Comparison of ENCODE assay signal across 8 cellular contexts in the genomic region with DNA sequence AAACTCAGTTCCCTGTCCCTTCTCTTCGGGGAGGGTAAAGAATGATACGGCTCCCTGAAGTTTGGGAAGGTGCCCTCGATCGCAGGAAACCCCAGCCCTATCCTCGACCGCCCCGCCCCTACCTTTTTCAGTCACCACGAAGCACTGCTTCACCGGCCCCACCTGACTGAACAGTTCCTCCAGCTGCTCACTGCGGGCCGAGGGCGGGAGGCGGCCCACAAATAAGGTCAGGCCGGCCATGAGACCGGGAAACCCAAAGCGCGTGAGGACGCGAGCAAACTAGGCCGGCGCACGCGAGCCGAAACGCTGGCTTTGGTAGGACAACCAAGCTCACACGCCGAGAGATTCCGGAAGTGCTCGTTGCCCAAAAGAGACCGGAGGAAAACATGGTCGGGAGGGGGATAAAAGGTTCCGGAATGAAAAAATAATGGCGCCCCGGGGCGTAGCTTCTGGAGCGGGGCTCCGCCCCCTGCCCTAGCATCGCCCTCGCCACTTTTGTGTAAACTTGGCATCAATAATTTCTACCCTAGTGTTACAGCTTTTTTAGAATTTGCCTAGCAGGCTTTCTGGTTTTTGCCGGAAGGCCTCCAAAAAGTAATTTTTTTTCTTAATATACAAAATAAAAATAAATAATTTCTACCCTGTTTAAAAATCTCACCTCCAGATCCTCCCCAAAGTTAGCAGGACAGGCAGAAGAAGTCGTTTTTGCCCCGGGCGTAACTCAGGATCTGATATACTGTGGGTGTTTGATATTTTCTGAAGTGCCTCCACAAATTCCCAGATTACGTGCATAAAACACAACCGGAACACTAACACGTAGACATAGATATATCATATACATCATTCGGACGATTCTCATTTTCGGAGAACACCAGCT. TPM values are rescaled to one million over a fixed set of nuclear protein-coding genes. Genes with fewer than 3 reads are reported as not detected.
A peak's percentile ranks its signal among the peaks of the same experiment; 100 is the strongest.
DNase-seq lines count a peak whose midpoint lies in the region; ATAC-seq, FAIRE-seq and TF ChIP-seq lines count a peak whose summit lies in the region.

A gene with protein sequence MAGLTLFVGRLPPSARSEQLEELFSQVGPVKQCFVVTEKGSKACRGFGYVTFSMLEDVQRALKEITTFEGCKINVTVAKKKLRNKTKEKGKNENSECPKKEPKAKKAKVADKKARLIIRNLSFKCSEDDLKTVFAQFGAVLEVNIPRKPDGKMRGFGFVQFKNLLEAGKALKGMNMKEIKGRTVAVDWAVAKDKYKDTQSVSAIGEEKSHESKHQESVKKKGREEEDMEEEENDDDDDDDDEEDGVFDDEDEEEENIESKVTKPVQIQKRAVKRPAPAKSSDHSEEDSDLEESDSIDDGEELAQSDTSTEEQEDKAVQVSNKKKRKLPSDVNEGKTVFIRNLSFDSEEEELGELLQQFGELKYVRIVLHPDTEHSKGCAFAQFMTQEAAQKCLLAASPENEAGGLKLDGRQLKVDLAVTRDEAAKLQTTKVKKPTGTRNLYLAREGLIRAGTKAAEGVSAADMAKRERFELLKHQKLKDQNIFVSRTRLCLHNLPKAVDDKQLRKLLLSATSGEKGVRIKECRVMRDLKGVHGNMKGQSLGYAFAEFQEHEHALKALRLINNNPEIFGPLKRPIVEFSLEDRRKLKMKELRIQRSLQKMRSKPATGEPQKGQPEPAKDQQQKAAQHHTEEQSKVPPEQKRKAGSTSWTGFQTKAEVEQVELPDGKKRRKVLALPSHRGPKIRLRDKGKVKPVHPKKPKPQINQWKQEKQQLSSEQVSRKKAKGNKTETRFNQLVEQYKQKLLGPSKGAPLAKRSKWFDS (minus strand): TSS at position 355 of the 877 bp plus-strand sequence. CDS start 115 bp downstream, at position 240.

- H2AFZ ChIP-seq in OCI-LY3 (ENCODE audit: low read depth, low read length): peak within 1 kb of the TSS; percentile 99
- peak within 1 kb of the TSS; percentile 89 for H2AFZ ChIP-seq in endothelial cell of umbilical vein (ENCODE audit: low read depth, low read length)

- peak; percentile 93 for TF ChIP-seq POLR2A in endothelial cell of umbilical vein (IDR thresholded peaks at IDR 0.05; ENCODE audit: low read depth, low read length)

- dilution Hi-C loops in endothelial cell of umbilical vein (cut with MboI; ENCODE audit: extremely low pct_ligation_motif_present, low sequenced_read_pairs): no loop called here

- no TSS peak for BruUV-seq in endothelial cell of umbilical vein (replicated peaks; lab: Mats Ljungman, UMichigan)

- peak within 1 kb of the TSS; percentile 96 for H3K4me2 ChIP-seq in OCI-LY3 (ENCODE audit: low read length)
- peak within 1 kb of the TSS; percentile 94 for H3K4me2 ChIP-seq in endothelial cell of umbilical vein (ENCODE audit: insufficient read depth, low read length)

- H3K4me1 ChIP-seq in HUES48 (ENCODE audit: control insufficient read depth, insufficient read depth, low read length) (peaks cover 6% of the 10 kb centered on the region), OCI-LY3 (ENCODE audit: low read length) (peaks cover 12% of the 10 kb centered on the region), endothelial cell of umbilical vein (ENCODE audit: control insufficient read depth, extremely low read depth, insufficient read depth, low read length) (peaks cover 10% of the 10 kb centered on the region)

- peak within 1 kb of the TSS; percentile 93 for H3K27ac ChIP-seq in HUES48 (ENCODE audit: low read depth, low read length)
- peak within 1 kb of the TSS; percentile 73 for H3K27ac ChIP-seq in OCI-LY3 (ENCODE audit: low read length)
- peak within 1 kb of the TSS; percentile 21 for H3K27ac ChIP-seq in endothelial cell of umbilical vein (ENCODE audit: insufficient read depth, low read depth, low read length)

- ATAC-seq in GM21423 (IDR thresholded peaks at IDR 0.05; ENCODE audit: unreplicated experiment): peak; percentile 95

- H3K9me1 ChIP-seq in endothelial cell of umbilical vein (replicated peaks; ENCODE audit: control insufficient read depth, extremely low read depth, insufficient read depth, low read length): no peaks in the 10 kb centered on the region

- peaks cover 10% of the 10 kb centered on the region; the same call in 1 of the 2 replicates for H4K20me1 ChIP-seq in OCI-LY3 (ENCODE audit: insufficient read depth, low read length)
- no peaks in the 10 kb centered on the region for H4K20me1 ChIP-seq in endothelial cell of umbilical vein (replicated peaks; ENCODE audit: control insufficient read depth, extremely low read depth, insufficient read depth, low read length)

- peak within 1 kb of the TSS; percentile 88 for H3K9ac ChIP-seq in HUES48 (ENCODE audit: low read depth, low read length)
- H3K9ac ChIP-seq in OCI-LY3 (ENCODE audit: low read length): peak within 1 kb of the TSS; percentile 81
- peak within 1 kb of the TSS; percentile 76 for H3K9ac ChIP-seq in endothelial cell of umbilical vein (replicated peaks; ENCODE audit: extremely low read depth, insufficient read depth, low read length)

- H3K9me3 ChIP-seq in HUES48 (ENCODE audit: control insufficient read depth, insufficient read depth, low read length): no peaks in the 10 kb centered on the region
- H3K9me3 ChIP-seq in OCI-LY3 (ENCODE audit: insufficient read depth, low read length): no peaks in the 10 kb centered on the region
- no peaks in the 10 kb centered on the region for H3K9me3 ChIP-seq in endothelial cell of umbilical vein (replicated peaks; ENCODE audit: control insufficient read depth, insufficient read depth, low read length)

- H3K79me2 ChIP-seq in OCI-LY3 (ENCODE audit: low read length): peaks cover 44% of the 10 kb centered on the region
- H3K79me2 ChIP-seq in endothelial cell of umbilical vein (ENCODE audit: control insufficient read depth, insufficient read depth, low read length): peaks cover 30% of the 10 kb centered on the region

- no peak for TF ChIP-seq CTCF in D721Med (IDR thresholded peaks at IDR 0.05; ENCODE audit: insufficient read depth, missing control alignments)
- no peak for TF ChIP-seq CTCF in OCI-LY3 (IDR thresholded peaks at IDR 0.05; ENCODE audit: low read depth, low read length)
- TF ChIP-seq CTCF in endothelial cell of umbilical vein (IDR thresholded peaks at IDR 0.05; ENCODE audit: extremely low read depth in 1 of 2, insufficient read depth in 1 of 2, low read depth in 1 of 2, low read length in 2 of 2): no peak

- peaks cover 25% of the 10 kb centered on the region for H3K36me3 ChIP-seq in HUES48 (ENCODE audit: control insufficient read depth, insufficient read depth, low read length)
- peaks cover 9% of the 10 kb centered on the region for H3K36me3 ChIP-seq in OCI-LY3 (replicated peaks; ENCODE audit: low read depth, low read length)
- no peaks in the 10 kb centered on the region for H3K36me3 ChIP-seq in endothelial cell of umbilical vein (ENCODE audit: control insufficient read depth in 2 of 2, extremely low read depth in 1 of 2, insufficient read depth in 2 of 2, low read length in 2 of 2)

- FAIRE-seq in D721Med (lab: Jason Lieb, UNC): no peak
- peak; percentile 85 for FAIRE-seq in endothelial cell of umbilical vein (lab: Jason Lieb, UNC)

- POLR2A ChIA-PET in endothelial cell of umbilical vein (lab: Charles Lee): no interaction called here

- H3K4me3 ChIP-seq in HUES48 (ENCODE audit: low read depth, low read length) (peak within 1 kb of the TSS; percentile 88), OCI-LY3 (ENCODE audit: low read length) (peak within 1 kb of the TSS; percentile 89), endothelial cell of umbilical vein (replicated peaks in 1 of 3; ENCODE audit: insufficient read depth in 1 of 3, low read depth in 1 of 3, low read length in 3 of 3) (peak within 1 kb of the TSS; percentile 53 to 98 (median 85))

- DNase-seq in D721Med (ENCODE audit: insufficient read length, low spot score): peak; percentile 68
- DNase-seq in activated CD8-positive, alpha-beta memory T cell treated with anti-CD3 and anti-CD28 coated beads, Interleukin-2, amount 50 U/mL, for 48 hours: peak; percentile 88
- DNase-seq in endothelial cell of umbilical vein (ENCODE audit: low read depth, low spot score): peak; percentile 89
- peak; percentile 83 for DNase-seq in middle frontal gyrus (ENCODE audit: extremely low spot score, low spot score)
- peak; percentile 63 to 67 for DNase-seq in stimulated activated CD8-positive, alpha-beta memory T cell treated with anti-CD3 and anti-CD28 coated beads, Interleukin-2, amount 100 ng/mL, for 1 hour (ENCODE audit: low read depth in 2 of 2)

- intact Hi-C loops in endothelial cell of umbilical vein (cut with micrococcal nuclease): no loop called here

- peaks cover 14% of the 10 kb centered on the region for H3K27me3 ChIP-seq in HUES48 (ENCODE audit: control insufficient read depth, insufficient read depth, low read length)
- 0 out of 2 replicates have a peak, but pooled peaks cover 4% of the 10 kb centered on the region for H3K27me3 ChIP-seq in OCI-LY3 (ENCODE audit: low read depth, low read length)
- H3K27me3 ChIP-seq in endothelial cell of umbilical vein (ENCODE audit: control insufficient read depth in 2 of 2, insufficient read depth in 2 of 2, low read length in 2 of 2): peaks cover 2 to 4% of the 10 kb centered on the region in 2 experiments

- CTCF ChIA-PET in endothelial cell of umbilical vein (lab: Charles Lee): interaction anchor here (1.0 to 16.4 kb wide), 6 partner anchors 9 to 116 kb away, joined by 3 to 778 read pairs (median 6); no protein-coding TSS in a partner anchor

TF ChIP-seq in endothelial cell of umbilical vein, 7 proteins besides CTCF, POLR2A, EP300 and RAD21 (continues in another document):
- no peak for TF ChIP-seq GATA2 (IDR thresholded peaks at IDR 0.05; ENCODE audit: insufficient read depth, insufficient read length, low read depth, low read length)
- no peak for TF ChIP-seq MYC (IDR thresholded peaks at IDR 0.05; ENCODE audit: low read depth, low read length)
- TF ChIP-seq, protein P1, sequence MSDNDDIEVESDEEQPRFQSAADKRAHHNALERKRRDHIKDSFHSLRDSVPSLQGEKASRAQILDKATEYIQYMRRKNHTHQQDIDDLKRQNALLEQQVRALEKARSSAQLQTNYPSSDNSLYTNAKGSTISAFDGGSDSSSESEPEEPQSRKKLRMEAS (IDR thresholded peaks at IDR 0.05; ENCODE audit: insufficient read depth, insufficient read length): peak; percentile 88
- TF ChIP-seq POLR2AphosphoS5 (IDR thresholded peaks at IDR 0.05; ENCODE audit: insufficient read depth, low read depth, low read length): peak; percentile 79
- TF ChIP-seq EZH2 (IDR thresholded peaks at IDR 0.05; ENCODE audit: borderline replicate concordance, low read depth, low read length, severe bottlenecking): no peak
- no peak for TF ChIP-seq FOS (IDR thresholded peaks at IDR 0.05; ENCODE audit: borderline replicate concordance, insufficient read depth, low read length)

RNA-seq across cellular contexts. Expression of the gene that starts here (rescaled TPM):
- total RNA-seq in endothelial cell of umbilical vein: 58.5 and 58.7 TPM in 2 replicates
- 7.2 and 11.6 TPM in 2 replicates for polyA plus RNA-seq in endothelial cell of umbilical vein
- 17.7 and 18.8 TPM in 2 replicates for polyA plus RNA-seq in endothelial cell of umbilical vein (2011; cell fraction: cytosol; rRNA removed)
- 55.3 and 82.8 TPM in 2 replicates for polyA plus RNA-seq in endothelial cell of umbilical vein (2011; cell fraction: nucleus; rRNA removed)
- polyA plus RNA-seq in endothelial cell of umbilical vein (2012): 36.5 and 52.9 TPM in 2 replicates
- polyA minus RNA-seq in endothelial cell of umbilical vein: 10.4 and 11.5 TPM in 2 replicates
- polyA minus RNA-seq in endothelial cell of umbilical vein (2011; cell fraction: cytosol; rRNA and poly(A)+ RNA removed): 23.6 TPM
- 8.8 and 14.1 TPM in 2 replicates for polyA minus RNA-seq in endothelial cell of umbilical vein (2011; cell fraction: nucleus; rRNA and poly(A)+ RNA removed)

Comparison
In these comparisons a context has a peak if more than half of its experiments do, and no peak if none do; other contexts are left out.
1. Peak in every context shown above with its lines: DNase-seq, ATAC-seq, H3K4me3 ChIP-seq and H3K27ac ChIP-seq.
2. H3K27ac ChIP-seq: peak in every context shown above with its lines; median percentile 93 in HUES48; 73 in OCI-LY3; 21 in endothelial cell of umbilical vein.